In the genomic region with DNA sequence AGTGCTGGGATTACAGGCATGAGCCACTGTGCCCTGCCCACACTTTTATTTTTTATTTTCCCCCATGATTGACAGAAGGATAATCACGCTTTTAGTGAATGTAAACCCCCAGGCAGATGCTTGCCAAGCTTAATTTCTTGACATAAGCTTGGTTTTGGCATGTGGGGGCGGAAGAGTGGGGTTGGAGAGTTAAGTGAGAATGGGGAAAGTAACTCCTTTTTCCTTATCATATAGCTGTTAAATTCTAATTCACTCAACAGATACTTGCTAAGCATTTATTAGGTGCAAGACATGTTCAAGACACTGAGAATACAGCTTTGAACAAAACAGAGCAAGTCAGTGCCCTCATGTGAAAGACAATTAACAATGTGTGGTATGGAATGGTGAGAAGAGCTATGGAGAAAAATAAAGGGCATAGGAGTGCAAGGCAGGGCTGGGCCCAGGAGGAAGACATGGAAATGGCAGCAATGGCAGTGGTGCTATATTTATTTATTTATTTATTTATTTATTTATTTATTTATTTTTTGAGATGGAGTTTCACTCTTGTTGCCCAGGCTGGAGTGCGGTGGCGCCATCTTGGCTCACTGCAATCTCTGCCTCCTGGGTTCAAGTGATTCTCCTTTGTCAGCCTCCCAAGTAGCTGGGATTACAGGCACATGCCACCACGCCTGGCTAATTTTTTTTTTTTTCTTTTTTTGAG, we compare ENCODE assay signal across 15 cellular contexts.
"Had no signal": no experiment of that assay in that cellular context is flagged by ENCODE, and none has a peak within 500 bp of the region (broad histone marks: within the 10 kb centered on the region; RNA-seq: fewer than 3 reads in every experiment).

No MANE protein-coding gene starts in this region.

- H3K4me3 Mint-ChIP-seq: activated B cell treated with CpG ODN at 0.5 μM for 24 hours; T-helper 2 cell treated with Interferon-gamma antibody and Interleukin-4, amounts not matched to agents 5 μg/mL and 100 μg/mL, for 36 hours had no signal

- H3K27me3 Mint-ChIP-seq: activated B cell treated with CpG ODN at 0.5 μM for 24 hours; activated CD4-positive, alpha-beta T cell treated with anti-CD3 and anti-CD28 coated beads, Interleukin-2, amount 10 ng/mL, durations not matched to agents 24 days and 14 days; activated T-helper 17 cell treated with anti-CD3 and anti-CD28 coated beads, Interleukin-2, amount 50 U/mL, for 72 hours; natural killer cell treated with Interleukin-12 subunit alpha and Interleukin-12 subunit beta and Interleukin-15 and Interleukin-18, amount 100 ng/mL, for 72 hours had no signal

- H3K36me3 ChIP-seq: suprapubic skin, upper lobe of right lung had no signal

- ATAC-seq: activated T-helper 17 cell treated with anti-CD3 and anti-CD28 coated beads, Interleukin-2, amount 50 U/mL, for 72 hours; natural killer cell treated with Interleukin-12 subunit alpha and Interleukin-12 subunit beta and Interleukin-15 and Interleukin-18, amount 100 ng/mL, for 72 hours; upper lobe of right lung had no signal

- H3K27ac Mint-ChIP-seq: activated B cell treated with CpG ODN at 0.5 μM for 24 hours; activated CD4-positive, alpha-beta T cell treated with anti-CD3 and anti-CD28 coated beads, Interleukin-2, amount 10 ng/mL, durations not matched to agents 24 days and 14 days; activated naive CD4-positive, alpha-beta T cell treated with anti-CD3 and anti-CD28 coated beads for 36 hours; activated T-helper 17 cell treated with anti-CD3 and anti-CD28 coated beads, Interleukin-2, amount 50 U/mL, for 72 hours; natural killer cell treated with Interleukin-12 subunit alpha and Interleukin-12 subunit beta and Interleukin-15 and Interleukin-18, amount 100 ng/mL, for 72 hours; T-helper 2 cell treated with Interferon-gamma antibody and Interleukin-4, amounts not matched to agents 5 μg/mL and 100 μg/mL, for 36 hours had no signal

- DNase-seq: activated B cell treated with CpG ODN at 0.5 μM for 24 hours; activated CD8-positive, alpha-beta memory T cell treated with anti-CD3 and anti-CD28 coated beads for 24 hours; central memory CD4-positive, alpha-beta T cell; right cardiac atrium; stimulated activated CD4-positive, alpha-beta T cell treated with anti-CD3 and anti-CD28 coated beads, Interleukin-15, amount 100 ng/mL, for 24 hours; stimulated activated CD4-positive, alpha-beta T cell treated with anti-CD3 and anti-CD28 coated beads, Interleukin-4, amount 100 ng/mL, for 1 hour; stimulated activated naive CD4-positive, alpha-beta T cell treated with Interleukin-2 at 50 U/mL for 16 hours; upper lobe of right lung had no signal

- H3K9me3 ChIP-seq: suprapubic skin, upper lobe of right lung had no signal

- H3K27me3 ChIP-seq: suprapubic skin, upper lobe of right lung had no signal

- H3K27ac ChIP-seq: epithelial cell of prostate, suprapubic skin, upper lobe of right lung had no signal

- H3K9me3 Mint-ChIP-seq: activated B cell treated with CpG ODN at 0.5 μM for 24 hours; activated naive CD4-positive, alpha-beta T cell treated with anti-CD3 and anti-CD28 coated beads for 36 hours; activated T-helper 17 cell treated with anti-CD3 and anti-CD28 coated beads, Interleukin-2, amount 50 U/mL, for 72 hours; natural killer cell treated with Interleukin-12 subunit alpha and Interleukin-12 subunit beta and Interleukin-15 and Interleukin-18, amount 100 ng/mL, for 72 hours; T-helper 2 cell treated with Interferon-gamma antibody and Interleukin-4, amounts not matched to agents 5 μg/mL and 100 μg/mL, for 36 hours had no signal

- H3K4me3 ChIP-seq: suprapubic skin, upper lobe of right lung had no signal
